Comparison of ENCODE assay signal across 9 cellular contexts in the genomic region with DNA sequence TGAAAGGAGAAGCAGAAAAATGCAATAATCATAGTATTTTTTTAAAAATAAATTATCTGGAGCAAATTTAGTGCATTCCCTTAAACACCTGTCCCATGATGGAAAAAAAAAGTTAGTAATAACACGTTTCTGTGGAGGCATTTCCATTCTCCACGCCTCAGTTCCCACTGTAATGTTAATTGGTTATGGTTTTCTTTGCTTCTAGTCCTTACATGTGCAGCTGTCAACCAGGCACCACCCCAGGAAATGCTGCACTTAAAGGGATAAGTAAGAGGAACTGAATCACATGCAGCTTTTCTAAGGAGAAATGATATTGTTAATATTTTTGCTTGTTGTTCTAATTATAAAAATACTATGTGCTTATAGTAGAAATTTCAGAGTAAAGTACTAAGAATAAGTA.
A peak's percentile ranks its signal among the peaks of the same experiment; 100 is the strongest.
DNase-seq lines count a peak whose midpoint lies in the region; ATAC-seq and TF ChIP-seq lines count a peak whose summit lies in the region.
"Had no signal": no experiment of that assay in that cellular context is flagged by ENCODE, and none has a peak within 500 bp of the region (broad histone marks: within the 10 kb centered on the region; RNA-seq: fewer than 3 reads in every experiment).

No MANE protein-coding gene starts in this region.

- peak; percentile 35 for DNase-seq in GM03348 (ENCODE audit: low spot score)
- peak; percentile 92 to 97 for DNase-seq in SJCRH30
- DNase-seq in fibroblast of villous mesenchyme (ENCODE audit: low read depth): peak; percentile 45
- no peak for DNase-seq in NCI-H1436 (lab: John Stamatoyannopoulos, UW)
- no peak for DNase-seq in NCI-H2081 treated with DMSO at 0.1 percent for 48 hours (lab: John Stamatoyannopoulos, UW)
- DNase-seq: stimulated activated CD4-positive, alpha-beta T cell treated with anti-CD3 and anti-CD28 coated beads, Interleukin-4, amount 100 ng/mL, for 24 hours had no signal

- no peak overlapping the region for H3K9ac ChIP-seq in stomach smooth muscle (ENCODE audit: low read length in 2 of 2)

- H3K27me3 ChIP-seq in SJCRH30 (no peaks in the 10 kb centered on the region), stomach smooth muscle (ENCODE audit: control insufficient read depth in 1 of 2, insufficient read depth in 2 of 2, low read length in 2 of 2) (no peaks in the 10 kb centered on the region)
- H3K27me3 ChIP-seq: cardiac muscle cell had no signal

- no peak overlapping the region; the same call in 1 of the 2 replicates for H3K4me3 ChIP-seq in SJCRH30
- H3K4me3 ChIP-seq in fibroblast of villous mesenchyme (ENCODE audit: low read depth, low read length): no peak overlapping the region
- no peak overlapping the region for H3K4me3 ChIP-seq in stomach smooth muscle (ENCODE audit: low read length in 2 of 2)
- H3K4me3 ChIP-seq: cardiac muscle cell had no signal

- no peak for TF ChIP-seq CTCF in fibroblast of villous mesenchyme (IDR thresholded peaks at IDR 0.05; ENCODE audit: insufficient read depth, low read depth, low read length)

- no peaks in the 10 kb centered on the region for H3K9me3 ChIP-seq in SJCRH30 (replicated peaks)
- no peaks in the 10 kb centered on the region for H3K9me3 ChIP-seq in stomach smooth muscle (ENCODE audit: control insufficient read depth in 2 of 2, low read length in 2 of 2)

- peaks cover 76% of the 10 kb centered on the region for H3K4me1 ChIP-seq in SJCRH30
- H3K4me1 ChIP-seq in stomach smooth muscle (ENCODE audit: control insufficient read depth, insufficient read depth, low read length): peaks cover 57% of the 10 kb centered on the region

- no peak for ATAC-seq in GM21723 (IDR thresholded peaks at IDR 0.05; ENCODE audit: unreplicated experiment)

- H3K36me3 ChIP-seq in SJCRH30 (no peaks in the 10 kb centered on the region), stomach smooth muscle (ENCODE audit: control insufficient read depth in 2 of 2, insufficient read depth in 2 of 2, low read length in 2 of 2) (no peaks in the 10 kb centered on the region)
- H3K36me3 ChIP-seq: cardiac muscle cell had no signal

- H3K27ac ChIP-seq in SJCRH30 (peak overlapping the region; percentile 100), stomach smooth muscle (ENCODE audit: low read length) (peak overlapping the region; percentile 99)
- H3K27ac ChIP-seq: cardiac muscle cell had no signal

Comparison
In these comparisons a context has a peak if more than half of its experiments do, and no peak if none do; other contexts are left out.
1. DNase-seq: peak in GM03348 (single experiment), SJCRH30 (2 of 2) and fibroblast of villous mesenchyme (single experiment); none in NCI-H1436 (single experiment) and NCI-H2081 treated with DMSO at 0.1 percent for 48 hours (single experiment).